9 cellular contexts compared by ENCODE assay signal in genomic region chr2:65501836-65502235, GRCh38.
"Had no signal": no experiment of that assay in that cellular context is flagged by ENCODE, and none has a peak within 500 bp of the region (broad histone marks: within the 10 kb centered on the region; RNA-seq: fewer than 3 reads in every experiment).

No MANE protein-coding gene starts in this region.

- H3K4me3 Mint-ChIP-seq: GM23338, H9, HFFc6 had no signal

- H3K27ac Mint-ChIP-seq: GM23338, H9, HFFc6 had no signal

- H3K4me1 ChIP-seq: HAP-1 had no signal

- H3K9ac ChIP-seq: GM23248 had no signal

- DNase-seq: GM23248, GOT3, H7, H9, HCEC 1CT, HFFc6 had no signal

- H3K9me3 ChIP-seq: HAP-1 had no signal

- H3K4me2 ChIP-seq: GM23338 had no signal

- H3K27ac ChIP-seq: GM23248 had no signal

- ATAC-seq: GM23338, HCT116 had no signal

- H3K4me3 ChIP-seq: GM23248, GM23338, HAP-1 had no signal

- H3K36me3 ChIP-seq: HAP-1 had no signal

- H2AFZ ChIP-seq: GM23248, GM23338 had no signal

- H3K9me3 Mint-ChIP-seq: GM23338, H9, HFFc6 had no signal
